ENCODE assay signal across 12 cellular contexts in genomic region chr21:26815197-26815596, GRCh38.
"Had no signal": no experiment of that assay in that cellular context is flagged by ENCODE, and none has a peak within 500 bp of the region (broad histone marks: within the 10 kb centered on the region; RNA-seq: fewer than 3 reads in every experiment).

No MANE protein-coding gene starts in this region.

- H3K4me3 ChIP-seq: lung had no signal

- ATAC-seq: activated CD8-positive, alpha-beta T cell treated with anti-CD3 and anti-CD28 coated beads for 36 hours had no signal

- DNase-seq: activated CD4-positive, alpha-beta T cell treated with anti-CD3 and anti-CD28 coated beads for 4 hours; activated CD8-positive, alpha-beta T cell treated with anti-CD3 and anti-CD28 coated beads for 36 hours; activated gamma-delta T cell treated with Interleukin-2 at 50 U/mL for 16 hours; activated T-cell treated with anti-CD3 and anti-CD28 coated beads, Interleukin-2, amount 50 U/mL, for 48 hours; cortex of kidney; effector CD4-positive, alpha-beta T cell; foreskin melanocyte; head of caudate nucleus; midbrain; naive B cell; right cardiac atrium had no signal
